8 cellular contexts compared by ENCODE assay signal in the genomic region with DNA sequence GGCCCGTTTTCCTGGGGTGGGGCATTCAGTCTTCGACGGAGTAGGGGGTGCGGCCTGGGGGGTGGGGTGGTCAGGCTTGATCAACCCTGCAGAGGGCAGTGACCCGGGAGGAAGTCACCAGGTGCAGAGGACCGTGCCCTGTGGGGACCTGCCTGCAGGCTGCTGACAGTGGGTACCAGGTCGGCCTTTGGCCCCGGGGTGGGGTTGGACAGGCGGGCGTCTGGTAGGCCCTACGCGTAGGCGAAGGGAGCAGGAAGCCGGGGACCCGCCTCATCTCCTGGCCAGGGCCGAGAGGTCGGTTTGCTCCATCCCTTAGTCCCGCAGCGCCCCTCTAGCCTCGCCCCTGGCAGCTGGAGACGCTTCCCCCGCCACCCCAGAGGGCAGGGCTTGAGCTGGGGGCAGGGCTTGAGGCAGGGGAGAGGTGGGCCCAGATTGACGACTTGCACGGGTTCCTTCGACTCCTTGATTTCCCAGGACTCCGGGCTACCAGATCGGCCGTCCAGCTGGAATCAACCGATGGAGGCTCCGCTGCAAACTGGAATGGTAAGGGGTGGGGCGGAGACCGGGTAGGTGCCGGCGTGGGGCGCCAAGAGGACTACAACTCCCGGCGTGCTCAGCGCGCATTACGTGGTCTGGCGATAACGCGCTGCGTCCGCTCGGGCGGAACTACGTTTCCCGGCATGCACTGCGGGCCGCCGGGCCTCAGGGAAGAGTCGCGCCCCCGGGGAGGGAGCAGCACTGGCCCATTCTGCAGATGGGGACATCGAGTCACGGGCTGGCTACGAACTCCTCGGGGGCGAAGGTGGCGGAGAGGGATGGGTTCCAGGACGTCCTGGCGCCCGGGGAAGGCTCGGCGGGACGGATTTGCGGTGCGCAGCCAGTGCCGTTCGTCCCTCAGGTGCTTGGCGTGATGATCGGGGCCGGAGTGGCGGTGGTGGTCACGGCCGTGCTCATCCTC. TPM values are rescaled to one million over a fixed set of nuclear protein-coding genes. Genes with fewer than 3 reads are reported as not detected.
DNase-seq lines count a peak whose midpoint lies in the region; ATAC-seq and TF ChIP-seq lines count a peak whose summit lies in the region.

PNPLA6 (plus strand) TSS at position 683 of the 958 bp plus-strand sequence; CDS start at position 755, 72 bp downstream.

- intact Hi-C loops in mammary epithelial cell (cut with micrococcal nuclease), result loop anchor here (2.0 kb wide), 1 partner anchor 57 kb away; no protein-coding TSS in a partner anchor

- CTCF ChIA-PET in mammary epithelial cell (lab: Charles Lee; ENCODE audit: low non-redundant PET), result no interaction called here

- ATAC-seq in GM18870 (IDR thresholded peaks at IDR 0.05; ENCODE audit: unreplicated experiment), result peak; percentile 62
- peak; percentile 61 for ATAC-seq in HG03135 (IDR thresholded peaks at IDR 0.05; ENCODE audit: unreplicated experiment)

- in situ Hi-C loops in ACHN (cut with HindIII; ENCODE audit: low pct_ligation_motif_present, low pct_unique_long_range_greater_than_20kb, low sequenced_read_pairs) (no loop called here), mammary epithelial cell (cut with MboI; ENCODE audit: low sequenced_read_pairs in 2 of 2) (loop anchor here in 1 of 2 donors (25.0 kb wide), 1 partner anchor 148 kb away; no protein-coding TSS in a partner anchor)

- BruUV-seq in mammary epithelial cell (replicated peaks; lab: Mats Ljungman, UMichigan), result no TSS peak

- peak within 1 kb of the TSS; percentile 92 to 95 (median 93) for H3K4me3 Mint-ChIP-seq in immature natural killer cell

- peak within 1 kb of the TSS; percentile 78 to 92 (median 89) for H3K27ac Mint-ChIP-seq in immature natural killer cell

- peak within 1 kb of the TSS; percentile 81 for H3K4me3 ChIP-seq in WI38 (ENCODE audit: low read depth, low read length)
- peak within 1 kb of the TSS; percentile 86 to 99 (median 99) for H3K4me3 ChIP-seq in mammary epithelial cell (replicated peaks in 1 of 3; ENCODE audit: insufficient read depth in 1 of 3, low read depth in 2 of 3, low read length in 3 of 3)

- peak; percentile 92 for DNase-seq in ACHN
- peak; percentile 93 for DNase-seq in NCI-H2227 (lab: John Stamatoyannopoulos, UW; ENCODE audit: unreplicated experiment)
- DNase-seq in mammary epithelial cell, result peak; percentile 88
- peak; percentile 88 to 89 (median 88) for DNase-seq in immature natural killer cell
- peak; percentile 86 for DNase-seq in smooth muscle cell of the brain vasculature (ENCODE audit: low read depth, low spot score)

- H3K4me1 ChIP-seq in mammary epithelial cell (ENCODE audit: insufficient read depth, low read length), result peaks cover 8% of the 10 kb centered on the region

- peak within 1 kb of the TSS; percentile 27 for H3K27ac ChIP-seq in mammary epithelial cell (ENCODE audit: insufficient read depth, low read depth, low read length)

- TF ChIP-seq CTCF in WI38 (IDR thresholded peaks at IDR 0.05; ENCODE audit: low read depth, low read length), result no peak
- TF ChIP-seq CTCF in mammary epithelial cell (conservative IDR thresholded peaks at IDR 0.05 in 1 of 2, IDR thresholded peaks at IDR 0.05 in 1 of 2; ENCODE audit: extremely low read depth in 1 of 2, insufficient read depth in 1 of 2, low read depth in 1 of 2, low read length in 2 of 2), result no peak

- H3K4me1 Mint-ChIP-seq in immature natural killer cell, result peaks cover 28 to 36% of the 10 kb centered on the region in 2 donors

- no peaks in the 10 kb centered on the region for H3K9me3 Mint-ChIP-seq in immature natural killer cell

- peaks cover 0 to 3% (median 2%) of the 10 kb centered on the region in 3 donors for H3K27me3 Mint-ChIP-seq in immature natural killer cell (ENCODE audit: low read depth in 3 of 3)

- 0% methylated on average over 23 of the region's 77 CpGs for WGBS in mammary epithelial cell (ENCODE audit: low coverage, missing lambda C conversion rate)

- no peaks in the 10 kb centered on the region for H3K27me3 ChIP-seq in mammary epithelial cell (ENCODE audit: insufficient read depth, low read length)

- peaks cover 1 to 5% (median 2%) of the 10 kb centered on the region in 3 donors for H3K36me3 Mint-ChIP-seq in immature natural killer cell

- no peaks in the 10 kb centered on the region for H3K9me3 ChIP-seq in mammary epithelial cell (replicated peaks; ENCODE audit: insufficient read depth, low read length)

- dilution Hi-C loops in mammary epithelial cell (cut with HindIII; ENCODE audit: low sequenced_read_pairs), result no loop called here

- peaks cover 15% of the 10 kb centered on the region for H3K79me2 ChIP-seq in mammary epithelial cell (ENCODE audit: insufficient read depth, low read length)

- H3K9ac ChIP-seq in mammary epithelial cell (ENCODE audit: insufficient read depth, low read length), result peak within 1 kb of the TSS; percentile 41

- no peaks in the 10 kb centered on the region for H4K20me1 ChIP-seq in mammary epithelial cell (ENCODE audit: insufficient read depth, low read length)

- H3K4me2 ChIP-seq in mammary epithelial cell (ENCODE audit: insufficient read depth, low read depth, low read length), result peak within 1 kb of the TSS; percentile 98

- peaks cover 3% of the 10 kb centered on the region for H3K36me3 ChIP-seq in mammary epithelial cell (ENCODE audit: insufficient read depth, low read length)

- peak within 1 kb of the TSS; percentile 95 for H2AFZ ChIP-seq in mammary epithelial cell (ENCODE audit: low read depth, low read length)

RNA-seq across cellular contexts. Expression of gene PNPLA6, which starts in this region (rescaled TPM):
- 100 to 1,000 TPM; 100 to 118 TPM for total RNA-seq in mammary epithelial cell
- 48.1 TPM for polyA plus RNA-seq in mammary epithelial cell
- polyA minus RNA-seq in mammary epithelial cell, result 150 TPM
- polyA plus RNA-seq in immature natural killer cell, result 10 to 100 TPM in 1 of 3 donors, 1 to 10 TPM in 2; 4.9 to 17.5 (median 9.8) TPM

Comparison
In these comparisons a context has a peak if more than half of its experiments do, and no peak if none do; other contexts are left out.
1. Peak in every context shown above with its lines: DNase-seq, ATAC-seq, H3K4me3 ChIP-seq and H3K27ac ChIP-seq.